Comparison of ENCODE assay signal across 21 cellular contexts in genomic region chr7:12650080-12650479, GRCh38.
"Had no signal": no experiment of that assay in that cellular context is flagged by ENCODE, and none has a peak within 500 bp of the region (broad histone marks: within the 10 kb centered on the region; RNA-seq: fewer than 3 reads in every experiment).

No MANE protein-coding gene starts in this region.

- H3K9me3 Mint-ChIP-seq: dendritic cell treated with granulocyte-macrophage colony-stimulating factor and Interleukin-4, amounts not matched to agents 40 ng/mL and 50 ng/mL, for 4 days; effector memory CD8-positive, alpha-beta T cell; natural killer cell treated with Interleukin-12 subunit alpha and Interleukin-12 subunit beta and Interleukin-15 and Interleukin-18, amount 100 ng/mL, for 72 hours; neural progenitor cell; stimulated activated effector memory CD8-positive, alpha-beta T cell treated with anti-CD3 and anti-CD28 coated beads, Interleukin-12 subunit alpha, Interleukin-12 subunit beta, amount 100 ng/mL, for 72 hours; stimulated activated naive CD8-positive, alpha-beta T cell treated with anti-CD3 and anti-CD28 coated beads, Interleukin-15, Interleukin-2, amounts not matched to agents 100 ng/mL and 50 ng/mL, for 24 hours had no signal

- H3K27ac Mint-ChIP-seq: dendritic cell treated with granulocyte-macrophage colony-stimulating factor and Interleukin-4, amounts not matched to agents 40 ng/mL and 50 ng/mL, for 4 days; effector memory CD8-positive, alpha-beta T cell; natural killer cell treated with Interleukin-12 subunit alpha and Interleukin-12 subunit beta and Interleukin-15 and Interleukin-18, amount 100 ng/mL, for 72 hours; neural progenitor cell; stimulated activated effector memory CD8-positive, alpha-beta T cell treated with anti-CD3 and anti-CD28 coated beads, Interleukin-12 subunit alpha, Interleukin-12 subunit beta, amount 100 ng/mL, for 72 hours; stimulated activated naive CD8-positive, alpha-beta T cell treated with anti-CD3 and anti-CD28 coated beads, Interleukin-15, Interleukin-2, amounts not matched to agents 100 ng/mL and 50 ng/mL, for 24 hours had no signal

- H3K27me3 Mint-ChIP-seq: dendritic cell treated with granulocyte-macrophage colony-stimulating factor and Interleukin-4, amounts not matched to agents 40 ng/mL and 50 ng/mL, for 4 days; effector memory CD8-positive, alpha-beta T cell; stimulated activated naive CD8-positive, alpha-beta T cell treated with anti-CD3 and anti-CD28 coated beads, Interleukin-15, Interleukin-2, amounts not matched to agents 100 ng/mL and 50 ng/mL, for 24 hours had no signal

- H3K27me3 ChIP-seq: foreskin keratinocyte, neural progenitor cell, ovary, testis, tibial nerve, upper lobe of right lung, vagina had no signal

- H3K4me1 Mint-ChIP-seq: neural progenitor cell; stimulated activated effector memory CD8-positive, alpha-beta T cell treated with anti-CD3 and anti-CD28 coated beads, Interleukin-12 subunit alpha, Interleukin-12 subunit beta, amount 100 ng/mL, for 72 hours had no signal

- H3K4me1 ChIP-seq: neural progenitor cell, testis, tibial nerve, upper lobe of right lung had no signal

- H3K4me3 ChIP-seq: neural progenitor cell, ovary, testis, tibial nerve, upper lobe of right lung, vagina had no signal

- H3K36me3 ChIP-seq: neural progenitor cell, ovary, tibial nerve, upper lobe of right lung, vagina had no signal

- ATAC-seq: effector memory CD8-positive, alpha-beta T cell; left lobe of liver; natural killer cell treated with Interleukin-12 subunit alpha and Interleukin-12 subunit beta and Interleukin-15 and Interleukin-18, amount 100 ng/mL, for 72 hours; right cardiac atrium; stimulated activated effector memory CD8-positive, alpha-beta T cell treated with anti-CD3 and anti-CD28 coated beads, Interleukin-12 subunit alpha, Interleukin-12 subunit beta, amount 100 ng/mL, for 72 hours; upper lobe of right lung had no signal

- H3K27ac ChIP-seq: foreskin keratinocyte, neural progenitor cell, ovary, testis, tibial nerve, upper lobe of right lung, vagina had no signal

- H3K9ac ChIP-seq: neural progenitor cell had no signal

- H3K36me3 Mint-ChIP-seq: natural killer cell treated with Interleukin-12 subunit alpha and Interleukin-12 subunit beta and Interleukin-15 and Interleukin-18, amount 100 ng/mL, for 72 hours; neural progenitor cell; stimulated activated effector memory CD8-positive, alpha-beta T cell treated with anti-CD3 and anti-CD28 coated beads, Interleukin-12 subunit alpha, Interleukin-12 subunit beta, amount 100 ng/mL, for 72 hours had no signal

- DNase-seq: effector memory CD8-positive, alpha-beta T cell; erythroblast; head of caudate nucleus; hippocampal formation; kidney glomerular epithelial cell; nucleus accumbens; ovary; right cardiac atrium; stimulated activated CD4-positive, alpha-beta T cell treated with anti-CD3 and anti-CD28 coated beads, Interleukin-4, amount 100 ng/mL, for 1 hour; stimulated activated CD8-positive, alpha-beta memory T cell treated with anti-CD3 and anti-CD28 coated beads, Interleukin-4, amount 100 ng/mL, for 48 hours; testis; upper lobe of right lung had no signal

- H3K9me3 ChIP-seq: ovary, testis, tibial nerve, upper lobe of right lung, vagina had no signal

- H3K4me3 Mint-ChIP-seq: dendritic cell treated with granulocyte-macrophage colony-stimulating factor and Interleukin-4, amounts not matched to agents 40 ng/mL and 50 ng/mL, for 4 days; effector memory CD8-positive, alpha-beta T cell; natural killer cell treated with Interleukin-12 subunit alpha and Interleukin-12 subunit beta and Interleukin-15 and Interleukin-18, amount 100 ng/mL, for 72 hours; neural progenitor cell; stimulated activated effector memory CD8-positive, alpha-beta T cell treated with anti-CD3 and anti-CD28 coated beads, Interleukin-12 subunit alpha, Interleukin-12 subunit beta, amount 100 ng/mL, for 72 hours; stimulated activated naive CD8-positive, alpha-beta T cell treated with anti-CD3 and anti-CD28 coated beads, Interleukin-15, Interleukin-2, amounts not matched to agents 100 ng/mL and 50 ng/mL, for 24 hours had no signal
